8 cellular contexts compared by ENCODE assay signal in genomic region chr15:63504247-63504978, GRCh38. TPM values are rescaled to one million over a fixed set of nuclear protein-coding genes. Genes with fewer than 3 reads are reported as not detected.
DNase-seq lines count a peak whose midpoint lies in the region; ATAC-seq and TF ChIP-seq lines count a peak whose summit lies in the region.

Gene USP3, plus strand, starts transcription at chr15:63504593. Its CDS starts 147 bp downstream, at chr15:63504740.

- peak within 1 kb of the TSS; percentile 93 for H3K4me3 Mint-ChIP-seq in activated B cell treated with CpG ODN at 0.5 μM for 24 hours

- H3K9me3 Mint-ChIP-seq in activated B cell treated with CpG ODN at 0.5 μM for 24 hours: no peaks in the 10 kb centered on the region

- peaks cover 7% of the 10 kb centered on the region for H3K36me3 Mint-ChIP-seq in activated B cell treated with CpG ODN at 0.5 μM for 24 hours (ENCODE audit: low read depth)

- TF ChIP-seq CTCF in activated B cell treated with CpG ODN at 0.5 μM for 24 hours (IDR thresholded peaks at IDR 0.05): no peak
- TF ChIP-seq CTCF in cardiac fibroblast (IDR thresholded peaks at IDR 0.05; ENCODE audit: low read depth, low read length): peak; percentile 9
- TF ChIP-seq CTCF in spleen (IDR thresholded peaks at IDR 0.05 in 8 of 11, conservative IDR thresholded peaks at IDR 0.05 in 3 of 11): peak in 9 of 11 experiments; percentile 29 to 91 (median 72)

- DNase-seq in AG08395 (ENCODE audit: low spot score): peak; percentile 91
- DNase-seq in NCI-H345 (lab: John Stamatoyannopoulos, UW): peak; percentile 88
- peak; percentile 93 for DNase-seq in activated B cell treated with CpG ODN at 0.5 μM for 24 hours
- peak; percentile 97 to 98 for DNase-seq in cardiac fibroblast (ENCODE audit: low read depth in 2 of 2)
- peak; percentile 89 for DNase-seq in inferior parietal cortex (ENCODE audit: extremely low spot score)
- DNase-seq in spleen: peak; percentile 99

- H3K27ac Mint-ChIP-seq in activated B cell treated with CpG ODN at 0.5 μM for 24 hours: peak within 1 kb of the TSS; percentile 98

- no peaks in the 10 kb centered on the region for H3K36me3 ChIP-seq in spleen

- CTCF ChIA-PET in activated B cell treated with CpG ODN at 0.5 μM for 24 hours (lab: Charles Lee): interaction anchor here (1.1 to 7.4 kb wide), 7 partner anchors 8 to 40 kb away, joined by 4 to 103 read pairs (median 22); no protein-coding TSS in a partner anchor

- H3K27me3 Mint-ChIP-seq in activated B cell treated with CpG ODN at 0.5 μM for 24 hours: no peaks in the 10 kb centered on the region

- intact Hi-C loops in activated B cell treated with CpG ODN at 0.5 μM for 24 hours (cut with micrococcal nuclease): loop anchor here (1.0 to 10.0 kb wide), 7 partner anchors 13 to 647 kb away; partner anchors contain the start of genes LACTB, RAB8B and SNX22
- intact Hi-C loops in spleen (cut with DNase I; ENCODE audit: low total_unique reads): no loop called here

- peaks cover 81% of the 10 kb centered on the region for H3K4me1 Mint-ChIP-seq in activated B cell treated with CpG ODN at 0.5 μM for 24 hours

- TF ChIP-seq POLR2A in spleen (IDR thresholded peaks at IDR 0.05): peak; percentile 28 to 89 (median 74)

- peak within 1 kb of the TSS; percentile 97 to 100 (median 100) for H3K27ac ChIP-seq in spleen

- ATAC-seq in GM18907 (IDR thresholded peaks at IDR 0.05; ENCODE audit: unreplicated experiment): peak; percentile 54
- peak; percentile 39 for ATAC-seq in HG03159 (IDR thresholded peaks at IDR 0.05; ENCODE audit: unreplicated experiment)
- peak; percentile 68 for ATAC-seq in activated B cell treated with CpG ODN at 0.5 μM for 24 hours (ENCODE audit: low read depth)

- peaks cover 63 to 88% (median 84%) of the 10 kb centered on the region in 6 donors for H3K4me1 ChIP-seq in spleen

- no peaks in the 10 kb centered on the region for H3K9me3 ChIP-seq in spleen

- WGBS in spleen, 5 donors: 0 to 1% (median 0%) methylated on average over 14 to 88 of the region's 88 CpGs

- peak within 1 kb of the TSS; percentile 78 to 82 for H3K4me3 ChIP-seq in cardiac fibroblast (replicated peaks in 1 of 2; ENCODE audit: low read depth in 2 of 2, low read length in 2 of 2)
- peak within 1 kb of the TSS; percentile 68 to 88 (median 80) for H3K4me3 ChIP-seq in spleen

- POLR2A ChIA-PET in activated B cell treated with CpG ODN at 0.5 μM for 24 hours (lab: Charles Lee): interaction anchor here (0.6 to 8.8 kb wide), 29 partner anchors 9 to 1630 kb away, joined by 3 to 509 read pairs (median 6); partner anchors contain the start of genes CIAO2A, FBXL22 and RPS27L

- H3K27me3 ChIP-seq in spleen (replicated peaks in 1 of 7): no peaks in the 10 kb centered on the region

RNA-seq across cellular contexts. Expression of gene USP3, which starts in this region (rescaled TPM):
- 92.7 and 110 TPM in 2 replicates for total RNA-seq in activated B cell treated with CpG ODN at 0.5 μM for 24 hours
- 100 to 1,000 TPM in 4 of 7 donors, 10 to 100 TPM in 3; 82.0 to 136 (median 112) TPM for total RNA-seq in spleen
- polyA plus RNA-seq in spleen: 10 to 100 TPM; 29.5 to 48.4 (median 38.4) TPM

Comparison
In these comparisons a context has a peak if more than half of its experiments do, and no peak if none do; other contexts are left out.
1. Peak in every context shown above with its lines: DNase-seq, ATAC-seq, H3K4me3 ChIP-seq and H3K27ac ChIP-seq.